1 cellular context compared by ENCODE assay signal in genomic region chr1:161506336-161507223, GRCh38.
TF ChIP-seq lines count a peak whose summit lies in the region.

No MANE protein-coding gene starts in this region.

TF ChIP-seq in GM12878, 131 proteins besides CTCF, POLR2A, EP300 and RAD21 (continued from another document):
- TF ChIP-seq BCL3 (IDR thresholded peaks at IDR 0.05; ENCODE audit: borderline replicate concordance, insufficient read depth, low read depth, low read length, poor library complexity, severe bottlenecking) (peak; percentile 29), RAD51 (IDR thresholded peaks at IDR 0.05) (peak; percentile 32; the same call in 1 of the 2 replicates), MXI1 (IDR thresholded peaks at IDR 0.05; ENCODE audit: low read depth, low read length) (no peak), ZNF24 (IDR thresholded peaks at IDR 0.05) (no peak), CBFB (IDR thresholded peaks at IDR 0.05; ENCODE audit: low read depth) (0 out of 2 replicates have a peak, but pooled peaks have one; percentile 24), USF1 (IDR thresholded peaks at IDR 0.05; ENCODE audit: borderline replicate concordance, extremely low read length, insufficient read depth, low read depth, low read length) (peak; percentile 5), E4F1 (IDR thresholded peaks at IDR 0.05; ENCODE audit: borderline replicate concordance, partially characterized antibody) (no peak), IKZF1 (conservative IDR thresholded peaks at IDR 0.05) (0 out of 2 replicates have a peak, but pooled peaks have one; percentile 25), RUNX3 (IDR thresholded peaks at IDR 0.05; ENCODE audit: low read length) (peak; percentile 52)
